In genomic region chr5:140267201-140267540, GRCh38 we compare ENCODE assay signal across 16 cellular contexts. TPM values are rescaled to one million over a fixed set of nuclear protein-coding genes. Genes with fewer than 3 reads are reported as not detected.
A peak's percentile ranks its signal among the peaks of the same experiment; 100 is the strongest.
DNase-seq lines count a peak whose midpoint lies in the region; ATAC-seq and TF ChIP-seq lines count a peak whose summit lies in the region.
"Had no signal": no experiment of that assay in that cellular context is flagged by ENCODE, and none has a peak within 500 bp of the region (broad histone marks: within the 10 kb centered on the region; RNA-seq: fewer than 3 reads in every experiment).

No MANE protein-coding gene starts in this region.

- no peak overlapping the region for H2AFZ ChIP-seq in DND-41 (ENCODE audit: low read depth, low read length)

- H3K27me3 ChIP-seq in BLaER1 treated with 17β-estradiol and CSF1 and Interleukin-3, amounts not matched to agents 10 nM and 100 nM = no peaks in the 10 kb centered on the region
- H3K27me3 ChIP-seq in DND-41 (ENCODE audit: insufficient read depth, low read length, poor library complexity) (no peaks in the 10 kb centered on the region), right atrium auricular region (no peaks in the 10 kb centered on the region), uterus (no peaks in the 10 kb centered on the region)
- H3K27me3 ChIP-seq: testis had no signal

- H4K20me1 ChIP-seq in BLaER1 treated with 17β-estradiol and CSF1 and Interleukin-3, amounts not matched to agents 10 nM and 100 nM = peaks cover 0 to 21% (median 0%) of the 10 kb centered on the region in 11 experiments; a peak in 7 of 22 replicates
- H4K20me1 ChIP-seq in DND-41 (ENCODE audit: insufficient read depth, low read length) = peaks cover 3% of the 10 kb centered on the region; the same call in 1 of the 2 replicates

- peak; percentile 83 for ATAC-seq in DND-41 (ENCODE audit: insufficient read depth, low read depth)
- ATAC-seq in activated CD8-positive, alpha-beta T cell treated with anti-CD3 and anti-CD28 coated beads for 36 hours = peak; percentile 81
- no peak for ATAC-seq in esophagus mucosa

- POLR2A ChIA-PET in activated CD8-positive, alpha-beta T cell treated with anti-CD3 and anti-CD28 coated beads for 36 hours (lab: Charles Lee) = interaction anchor here (1.0 kb wide), 1 partner anchor 10 kb away, joined by 3 read pairs; no protein-coding TSS in a partner anchor

- H3K9ac ChIP-seq in BLaER1 treated with 17β-estradiol and CSF1 and Interleukin-3, amounts not matched to agents 10 nM and 100 nM = peak overlapping the region; percentile 18 to 71 (median 49); a peak in 20 of 22 replicates
- H3K9ac ChIP-seq in DND-41 (ENCODE audit: low read depth, low read length) = no peak overlapping the region

- intact Hi-C loops in activated CD8-positive, alpha-beta T cell treated with anti-CD3 and anti-CD28 coated beads for 36 hours (cut with micrococcal nuclease) = no loop called here
- intact Hi-C loops in uterus (cut with DNase I; ENCODE audit: low total_unique reads) = no loop called here

- DNase-seq in DND-41 = no peak
- DNase-seq in activated CD8-positive, alpha-beta T cell treated with anti-CD3 and anti-CD28 coated beads for 36 hours = no peak
- no peak for DNase-seq in right atrium auricular region (ENCODE audit: low spot score)
- DNase-seq in uterus = no peak
- DNase-seq in DMS114 treated with DMSO at 0.1 percent for 48 hours (lab: John Stamatoyannopoulos, UW; ENCODE audit: unreplicated experiment) = no peak
- DNase-seq in NCI-H510A (lab: John Stamatoyannopoulos, UW) = no peak
- DNase-seq: amniotic stem cell, HFFc6, naive B cell, NCI-H1930, NCI-H82, T1000, testis had no signal

- H3K9me3 Mint-ChIP-seq in activated CD8-positive, alpha-beta T cell treated with anti-CD3 and anti-CD28 coated beads for 36 hours = no peaks in the 10 kb centered on the region
- H3K9me3 Mint-ChIP-seq: HFFc6, naive B cell had no signal

- H3K4me3 ChIP-seq in BLaER1 treated with 17β-estradiol and CSF1 and Interleukin-3, amounts not matched to agents 10 nM and 100 nM = peak overlapping the region in 4 of 10 experiments; percentile 18 to 36 (median 24); a peak in 2 of 20 replicates
- no peak overlapping the region for H3K4me3 ChIP-seq in DND-41 (ENCODE audit: low read depth in 1 of 2, low read length in 2 of 2)
- H3K4me3 ChIP-seq in right atrium auricular region = no peak overlapping the region
- H3K4me3 ChIP-seq in uterus = no peak overlapping the region
- H3K4me3 ChIP-seq: testis had no signal

- TF ChIP-seq CTCF in DND-41 (IDR thresholded peaks at IDR 0.05; ENCODE audit: borderline replicate concordance, extremely low read depth, low read length, poor library complexity, severe bottlenecking) (no peak), right atrium auricular region (IDR thresholded peaks at IDR 0.05) (no peak), uterus (IDR thresholded peaks at IDR 0.05) (no peak)
- no peak for TF ChIP-seq CTCF in activated CD8-positive, alpha-beta T cell treated with anti-CD3 and anti-CD28 coated beads for 36 hours (IDR thresholded peaks at IDR 0.05)

- H3K4me1 ChIP-seq in BLaER1 treated with 17β-estradiol and CSF1 and Interleukin-3, amounts not matched to agents 10 nM and 100 nM = peaks cover 36 to 47% (median 40%) of the 10 kb centered on the region in 10 experiments
- peaks cover 11% of the 10 kb centered on the region for H3K4me1 ChIP-seq in DND-41 (ENCODE audit: insufficient read depth, low read length)
- peaks cover 0 to 34% of the 10 kb centered on the region in 2 donors for H3K4me1 ChIP-seq in right atrium auricular region
- H3K4me1 ChIP-seq in uterus = no peaks in the 10 kb centered on the region

- H3K36me3 Mint-ChIP-seq in activated CD8-positive, alpha-beta T cell treated with anti-CD3 and anti-CD28 coated beads for 36 hours (ENCODE audit: low read depth) = peaks cover 12% of the 10 kb centered on the region

- H3K36me3 ChIP-seq in BLaER1 treated with 17β-estradiol and CSF1 and Interleukin-3, amounts not matched to agents 10 nM and 100 nM = peaks cover 5 to 32% (median 18%) of the 10 kb centered on the region in 11 experiments; a peak in 14 of 22 replicates
- H3K36me3 ChIP-seq in DND-41 (ENCODE audit: insufficient read depth, low read length) (no peaks in the 10 kb centered on the region), right atrium auricular region (no peaks in the 10 kb centered on the region), uterus (no peaks in the 10 kb centered on the region)

- peak overlapping the region; percentile 39 for H3K27ac Mint-ChIP-seq in activated CD8-positive, alpha-beta T cell treated with anti-CD3 and anti-CD28 coated beads for 36 hours
- H3K27ac Mint-ChIP-seq: B cell, HFFc6 had no signal

- no peaks in the 10 kb centered on the region for H3K27me3 Mint-ChIP-seq in activated CD8-positive, alpha-beta T cell treated with anti-CD3 and anti-CD28 coated beads for 36 hours
- H3K27me3 Mint-ChIP-seq: B cell, naive B cell had no signal

- peak overlapping the region; percentile 30 to 74 (median 57); a peak in 21 of 22 replicates for H3K27ac ChIP-seq in BLaER1 treated with 17β-estradiol and CSF1 and Interleukin-3, amounts not matched to agents 10 nM and 100 nM
- H3K27ac ChIP-seq in DND-41 (ENCODE audit: low read length) (peak overlapping the region; percentile 61; the same call in 1 of the 2 replicates), right atrium auricular region (peak overlapping the region; percentile 62 to 79), uterus (peak overlapping the region in 1 of 2 donors; percentile 46)
- H3K27ac ChIP-seq: testis had no signal

- no peak for TF ChIP-seq POLR2A in uterus (IDR thresholded peaks at IDR 0.05)

- peaks cover 22% of the 10 kb centered on the region for H3K79me2 ChIP-seq in DND-41 (ENCODE audit: insufficient read depth, low read length)

- CTCF ChIA-PET in activated CD8-positive, alpha-beta T cell treated with anti-CD3 and anti-CD28 coated beads for 36 hours (lab: Charles Lee) = interaction anchor here (1.0 to 5.3 kb wide), 8 partner anchors 11 to 85 kb away, joined by 3 to 26 read pairs (median 4); no protein-coding TSS in a partner anchor

- H3K4me1 Mint-ChIP-seq in activated CD8-positive, alpha-beta T cell treated with anti-CD3 and anti-CD28 coated beads for 36 hours (ENCODE audit: low read depth) = peaks cover 36% of the 10 kb centered on the region

- peak overlapping the region; percentile 75 to 93 (median 85) for H3K4me2 ChIP-seq in BLaER1 treated with 17β-estradiol and CSF1 and Interleukin-3, amounts not matched to agents 10 nM and 100 nM
- no peak overlapping the region for H3K4me2 ChIP-seq in DND-41 (ENCODE audit: insufficient read depth, low read length)

- H3K4me3 Mint-ChIP-seq in activated CD8-positive, alpha-beta T cell treated with anti-CD3 and anti-CD28 coated beads for 36 hours = no peak overlapping the region
- H3K4me3 Mint-ChIP-seq: B cell, HFFc6, naive B cell had no signal

- no peaks in the 10 kb centered on the region for H3K9me3 ChIP-seq in BLaER1 treated with 17β-estradiol and CSF1 and Interleukin-3, amounts not matched to agents 10 nM and 100 nM (replicated peaks in 1 of 11)
- no peaks in the 10 kb centered on the region for H3K9me3 ChIP-seq in DND-41 (ENCODE audit: insufficient read depth, low read length, severe bottlenecking)
- no peaks in the 10 kb centered on the region for H3K9me3 ChIP-seq in right atrium auricular region
- H3K9me3 ChIP-seq in uterus = no peaks in the 10 kb centered on the region
- H3K9me3 ChIP-seq: testis had no signal

RNA-seq across cellular contexts. Expression of gene PFDN1, which starts 35.7 kb away (rescaled TPM):
- 10 to 100 TPM; 49.1 to 50.6 TPM for total RNA-seq in activated CD8-positive, alpha-beta T cell treated with anti-CD3 and anti-CD28 coated beads for 36 hours
- total RNA-seq in right atrium auricular region (100 to 1,000 TPM in 1 of 2 donors, 10 to 100 TPM in 1; 80.4 to 123 TPM), uterus (100 to 1,000 TPM in 1 of 4 donors, 10 to 100 TPM in 3; 42.7 to 102 (median 70.9) TPM), esophagus mucosa (33.5 TPM)
